ENCODE assay signal across 1 cellular context in the genomic region with DNA sequence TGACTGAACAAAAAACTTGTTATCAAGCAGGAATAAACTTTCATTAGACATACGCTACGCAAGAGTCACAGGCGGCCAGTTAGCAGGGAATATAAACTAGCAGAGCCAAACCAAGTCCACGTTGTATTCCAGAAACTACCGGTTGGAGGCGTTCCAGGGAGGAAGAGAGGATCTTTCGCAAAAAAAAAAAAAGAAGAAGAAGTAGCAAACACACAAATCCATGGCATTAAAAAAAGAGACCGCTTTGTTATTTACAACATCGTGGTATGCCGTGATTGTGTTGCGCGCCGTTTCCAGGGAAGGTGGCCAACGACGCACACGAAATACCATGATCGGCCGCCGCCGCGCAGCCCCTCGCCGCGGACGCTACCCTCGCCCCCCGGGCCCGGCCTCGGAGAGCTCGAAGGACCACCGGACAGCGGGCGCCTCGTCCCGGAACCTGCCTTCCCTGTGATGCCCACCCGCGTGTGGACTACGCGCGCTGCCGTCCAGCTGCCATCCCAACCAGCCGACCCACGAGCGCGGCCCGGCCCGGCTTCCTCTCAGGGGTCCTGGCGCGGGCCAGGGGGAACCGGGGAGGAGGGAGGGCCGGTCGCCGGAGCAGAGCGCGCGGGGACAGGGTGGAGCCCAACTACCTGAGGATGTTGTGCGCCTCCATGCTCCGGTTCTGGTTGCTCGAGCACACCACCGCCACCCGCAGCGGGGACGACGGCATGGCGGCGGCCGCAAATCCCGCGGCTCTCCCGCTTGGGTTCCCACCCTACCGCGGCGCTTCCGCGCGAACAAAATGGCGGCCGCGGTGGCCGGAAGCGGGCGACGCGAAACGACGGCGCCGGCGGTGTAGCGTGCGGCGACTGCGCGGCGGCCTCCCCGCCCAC.
TF ChIP-seq lines count a peak whose summit lies in the region.

No MANE protein-coding gene starts in this region.

TF ChIP-seq in endothelial cell of umbilical vein, 7 proteins besides CTCF, POLR2A, EP300 and RAD21:
- TF ChIP-seq EZH2 (IDR thresholded peaks at IDR 0.05; ENCODE audit: borderline replicate concordance, low read depth, low read length, severe bottlenecking) (no peak), GATA2 (IDR thresholded peaks at IDR 0.05; ENCODE audit: insufficient read depth, insufficient read length, low read depth, low read length) (no peak), POLR2AphosphoS5 (IDR thresholded peaks at IDR 0.05; ENCODE audit: insufficient read depth, low read depth, low read length) (no peak), JUN (IDR thresholded peaks at IDR 0.05; ENCODE audit: borderline replicate concordance, insufficient read depth, insufficient read length, low read depth) (no peak), FOS (IDR thresholded peaks at IDR 0.05; ENCODE audit: borderline replicate concordance, insufficient read depth, low read length) (no peak), MYC (IDR thresholded peaks at IDR 0.05; ENCODE audit: low read depth, low read length) (no peak), MAX (IDR thresholded peaks at IDR 0.05; ENCODE audit: insufficient read depth, insufficient read length) (no peak)
